10 cellular contexts compared by ENCODE assay signal in genomic region chr5:100909034-100909433, GRCh38. TPM values are rescaled to one million over a fixed set of nuclear protein-coding genes. Genes with fewer than 3 reads are reported as not detected.
"Had no signal": no experiment of that assay in that cellular context is flagged by ENCODE, and none has a peak within 500 bp of the region (broad histone marks: within the 10 kb centered on the region; RNA-seq: fewer than 3 reads in every experiment).

No MANE protein-coding gene starts in this region.

- H3K27ac ChIP-seq: KMS-11 had no signal

- H3K9ac ChIP-seq: KMS-11 had no signal

- FAIRE-seq: HTR-8/SVneo had no signal

- H3K36me3 ChIP-seq: HAP-1 had no signal

- DNase-seq: GOT3, H7, IMR-90, Karpas-422, KBM-7 had no signal

- H3K9me3 ChIP-seq: HAP-1 had no signal

- H3K4me3 ChIP-seq: HAP-1 had no signal

- H3K4me2 ChIP-seq: KMS-11 had no signal

- H3K4me1 ChIP-seq: HAP-1 had no signal

- ATAC-seq: HCT116 had no signal

RNA-seq across cellular contexts. Expression of gene ST8SIA4, which starts 6.0 kb away (rescaled TPM):
- total RNA-seq: HT-29 had no signal
